ENCODE assay signal across 23 cellular contexts in genomic region chr7:33612434-33612833, GRCh38.
DNase-seq lines count a peak whose midpoint lies in the region; ATAC-seq, FAIRE-seq and TF ChIP-seq lines count a peak whose summit lies in the region.
"Had no signal": no experiment of that assay in that cellular context is flagged by ENCODE, and none has a peak within 500 bp of the region (broad histone marks: within the 10 kb centered on the region; RNA-seq: fewer than 3 reads in every experiment).

No MANE protein-coding gene starts in this region.

- H3K9ac ChIP-seq in IMR-90 (ENCODE audit: low read depth, low read length): no peak overlapping the region
- H3K9ac ChIP-seq: BLaER1, GM23248 had no signal

- H2BK15ac ChIP-seq in IMR-90 (ENCODE audit: low read depth, low read length): no peak overlapping the region

- H3K36me3 ChIP-seq in cardiac muscle cell: no peaks in the 10 kb centered on the region
- no peaks in the 10 kb centered on the region for H3K36me3 ChIP-seq in IMR-90 (ENCODE audit: control insufficient read depth, insufficient read depth, low read length)
- no peaks in the 10 kb centered on the region for H3K36me3 ChIP-seq in bronchial epithelial cell (ENCODE audit: control insufficient read depth, insufficient read depth, low read length)
- H3K36me3 ChIP-seq: BLaER1, SJSA1 had no signal

- H3K4me3 ChIP-seq in cardiac muscle cell: no peak overlapping the region
- H3K4me3 ChIP-seq in IMR-90 (ENCODE audit: insufficient read depth, low read depth, low read length): no peak overlapping the region
- no peak overlapping the region for H3K4me3 ChIP-seq in bronchial epithelial cell (ENCODE audit: low read depth, low read length)
- H3K4me3 ChIP-seq: BLaER1, GM12878, GM23248, PC-9, SJSA1 had no signal

- H2BK20ac ChIP-seq in IMR-90 (ENCODE audit: low read depth, low read length): no peak overlapping the region

- H4K20me1 ChIP-seq in IMR-90 (ENCODE audit: insufficient read depth, low read length): no peaks in the 10 kb centered on the region
- H4K20me1 ChIP-seq: BLaER1 had no signal

- no peak overlapping the region for H3K4ac ChIP-seq in IMR-90 (ENCODE audit: low read depth, low read length)

- CTCF ChIA-PET in IMR-90 (lab: Yijun Ruan, JAX): no interaction called here

- no peaks in the 10 kb centered on the region for H3K27me3 ChIP-seq in cardiac muscle cell
- H3K27me3 ChIP-seq in IMR-90 (ENCODE audit: control insufficient read depth, insufficient read depth, low read length): no peaks in the 10 kb centered on the region
- no peaks in the 10 kb centered on the region for H3K27me3 ChIP-seq in bronchial epithelial cell (ENCODE audit: control insufficient read depth, insufficient read depth, low read length)
- H3K27me3 ChIP-seq: BLaER1, SJSA1 had no signal

- FAIRE-seq in bronchial epithelial cell (lab: Jason Lieb, UNC): peak; percentile 47
- FAIRE-seq: GM12878 had no signal

- WGBS in IMR-90 (ENCODE audit: extremely low coverage in 2 of 2, insufficient read length in 1 of 2), 2 experiments: no CpG with 5 or more reads among the region's 1 CpG

- H3K14ac ChIP-seq in IMR-90 (replicated peaks; ENCODE audit: low read depth, low read length): 0 out of 2 replicates have a peak overlapping the region, but pooled peaks have one; percentile 37

- H2BK120ac ChIP-seq in IMR-90 (ENCODE audit: low read depth, low read length): no peak overlapping the region

- dilution Hi-C loops in IMR-90 (cut with HindIII; ENCODE audit: low sequenced_read_pairs, unreplicated experiment): no loop called here

- no peak overlapping the region for H4K8ac ChIP-seq in IMR-90 (ENCODE audit: low read depth in 2 of 2, low read length in 2 of 2)

- no peak overlapping the region for H2AK5ac ChIP-seq in IMR-90 (ENCODE audit: low read depth, low read length)

- no peak for TF ChIP-seq CTCF in cardiac muscle cell (IDR thresholded peaks at IDR 0.05; ENCODE audit: low read depth, low read length)
- no peak for TF ChIP-seq CTCF in IMR-90 (conservative IDR thresholded peaks at IDR 0.05; ENCODE audit: low read depth, low read length)
- no peak for TF ChIP-seq CTCF in bronchial epithelial cell (IDR thresholded peaks at IDR 0.05; ENCODE audit: insufficient read depth, low read length, severe bottlenecking)

- H3K23ac ChIP-seq in IMR-90 (ENCODE audit: low read depth, low read length): peak overlapping the region; percentile 8; the same call in 1 of the 2 replicates

- H3K4me1 ChIP-seq in cardiac muscle cell (ENCODE audit: low read depth) (peaks cover 32% of the 10 kb centered on the region), IMR-90 (ENCODE audit: control insufficient read depth, insufficient read depth, low read length) (peaks cover 4% of the 10 kb centered on the region)
- H3K4me1 ChIP-seq: BLaER1, SJSA1 had no signal

- no peak for ATAC-seq in IMR-90 (ENCODE audit: low read depth)
- no peak for ATAC-seq in HG03521 (IDR thresholded peaks at IDR 0.05; ENCODE audit: unreplicated experiment)
- ATAC-seq: GM12878, T-cell had no signal

- intact Hi-C loops in cardiac septum (cut with DNase I) (no loop called here), IMR-90 (cut with micrococcal nuclease) (no loop called here)

- DNase-seq in cardiac muscle cell (ENCODE audit: low read depth in 1 of 2, low spot score in 1 of 2): no peak
- no peak for DNase-seq in cardiac septum (ENCODE audit: low spot score)
- DNase-seq in IMR-90: no peak
- DNase-seq in bronchial epithelial cell (ENCODE audit: low read depth): no peak
- DNase-seq in retina: no peak
- no peak for DNase-seq in erythroblast (lab: John Stamatoyannopoulos, UW)
- DNase-seq: CD4-positive, CD25-positive, alpha-beta regulatory T cell; EL; GDM1; GM23248; H7; NCI-H1105 treated with DMSO at 0.1 percent for 48 hours; NCI-H2029; NCI-H2227 treated with DMSO at 0.1 percent for 48 hours; NCI-H526 treated with DMSO at 0.1 percent for 48 hours; PC-9; Right ventricle myocardium superior; RPMI8226; T-cell had no signal

- no peak overlapping the region for H3K4me2 ChIP-seq in IMR-90 (ENCODE audit: low read depth, low read length)
- H3K4me2 ChIP-seq: BLaER1, PC-9 had no signal

- no TSS peak for BruUV-seq in IMR-90 (replicated peaks; lab: Mats Ljungman, UMichigan)

- H2AFZ ChIP-seq in IMR-90 (replicated peaks; ENCODE audit: low read length, poor library complexity): no peak overlapping the region
- H2AFZ ChIP-seq: GM23248, PC-9 had no signal

- H3K9me1 ChIP-seq in IMR-90 (ENCODE audit: insufficient read depth, low read length): no peaks in the 10 kb centered on the region

- no peak overlapping the region for H2BK5ac ChIP-seq in IMR-90 (ENCODE audit: low read depth, low read length, poor library complexity, severe bottlenecking)

- H3K79me1 ChIP-seq in IMR-90 (ENCODE audit: low read depth in 1 of 2, low read length in 2 of 2): no peaks in the 10 kb centered on the region

- no peak for TF ChIP-seq RAD21 in IMR-90 (IDR thresholded peaks at IDR 0.05; ENCODE audit: low read length)

- H3K27ac ChIP-seq in cardiac muscle cell (peak overlapping the region; percentile 80), IMR-90 (ENCODE audit: insufficient read depth, low read length) (no peak overlapping the region)
- H3K27ac ChIP-seq: BLaER1, GM23248, PC-9, SJSA1 had no signal

- H3K9me3 ChIP-seq in cardiac muscle cell (ENCODE audit: low read depth) (no peaks in the 10 kb centered on the region), IMR-90 (ENCODE audit: control insufficient read depth, insufficient read depth, low read length) (no peaks in the 10 kb centered on the region)
- H3K9me3 ChIP-seq: BLaER1, SJSA1 had no signal

- no peak overlapping the region for H3K56ac ChIP-seq in IMR-90 (ENCODE audit: extremely low read depth, insufficient read depth, low read length)

- POLR2A ChIA-PET in IMR-90 (lab: Charles Lee; ENCODE audit: unreplicated experiment): no interaction called here

- no peak overlapping the region for H4K5ac ChIP-seq in IMR-90 (ENCODE audit: low read depth, low read length)

- no peak overlapping the region for H4K91ac ChIP-seq in IMR-90 (ENCODE audit: insufficient read depth, low read depth, low read length)

- TF ChIP-seq POLR2A in IMR-90 (IDR thresholded peaks at IDR 0.05; ENCODE audit: low read depth, low read length) (no peak), erythroblast (IDR thresholded peaks at IDR 0.05; ENCODE audit: low read length) (no peak)

- no peak overlapping the region for H3K18ac ChIP-seq in IMR-90 (ENCODE audit: low read depth, low read length)

- in situ Hi-C loops in IMR-90 (cut with MboI; ENCODE audit: low sequenced_read_pairs): no loop called here

- no peak overlapping the region for H2AK9ac ChIP-seq in IMR-90 (replicated peaks; ENCODE audit: low read depth, low read length, poor library complexity)

TF ChIP-seq in IMR-90, 13 proteins besides CTCF, POLR2A, EP300 and RAD21:
- TF ChIP-seq ELK1 (IDR thresholded peaks at IDR 0.05; ENCODE audit: borderline replicate concordance, low read depth, low read length) (no peak), NFE2L2 (IDR thresholded peaks at IDR 0.05; ENCODE audit: low read depth, low read length) (no peak), MAZ (IDR thresholded peaks at IDR 0.05; ENCODE audit: borderline replicate concordance, low read depth, low read length) (no peak), RFX5 (IDR thresholded peaks at IDR 0.05; ENCODE audit: low read depth, low read length) (no peak), BHLHE40 (IDR thresholded peaks at IDR 0.05; ENCODE audit: low read depth, low read length) (no peak), FOS (IDR thresholded peaks at IDR 0.05; ENCODE audit: low read depth, low read length) (no peak), CHD1 (IDR thresholded peaks at IDR 0.05; ENCODE audit: low read depth, low read length) (no peak), USF2 (IDR thresholded peaks at IDR 0.05; ENCODE audit: low read depth, low read length) (no peak), MAFK (IDR thresholded peaks at IDR 0.05; ENCODE audit: low read depth, low read length) (no peak), MXI1 (IDR thresholded peaks at IDR 0.05; ENCODE audit: borderline replicate concordance, low read depth, low read length) (no peak), SMC3 (IDR thresholded peaks at IDR 0.05; ENCODE audit: low read depth, low read length) (no peak), CEBPB (IDR thresholded peaks at IDR 0.05; ENCODE audit: low read depth, low read length) (no peak), RCOR1 (IDR thresholded peaks at IDR 0.05; ENCODE audit: insufficient replicate concordance, low read length) (no peak)
